In genomic region chr22:42294034-42294985, GRCh38 we compare ENCODE assay signal across 8 cellular contexts. TPM values are rescaled to one million over a fixed set of nuclear protein-coding genes. Genes with fewer than 3 reads are reported as not detected.
A peak's percentile ranks its signal among the peaks of the same experiment; 100 is the strongest.
DNase-seq lines count a peak whose midpoint lies in the region; TF ChIP-seq lines count a peak whose summit lies in the region.

No MANE protein-coding gene starts in this region.

- H3K4me1 ChIP-seq in trophoblast cell (ENCODE audit: control insufficient read depth in 1 of 2, insufficient read depth in 2 of 2, low read length in 2 of 2), result peaks cover 7 to 14% of the 10 kb centered on the region in 2 experiments
- H3K4me1 ChIP-seq in esophagus squamous epithelium, result peaks cover 0 to 52% (median 13%) of the 10 kb centered on the region in 3 donors
- H3K4me1 ChIP-seq in BE2C, result peaks cover 35% of the 10 kb centered on the region

- no peak overlapping the region for H2BK5ac ChIP-seq in trophoblast cell (ENCODE audit: low read depth, low read length, poor library complexity)

- DNase-seq in activated T-cell treated with anti-CD3 and anti-CD28 coated beads, Interleukin-2, amount 50 U/mL, for 1 hour, result peak; percentile 45
- DNase-seq in activated T-cell treated with anti-CD3 and anti-CD28 coated beads for 4 hours (no peak), trophoblast cell (peak; percentile 66 to 72), esophagus squamous epithelium (lab: John Stamatoyannopoulos, UW) (no peak), BE2C (no peak)
- peak; percentile 36 for DNase-seq in effector CD4-positive, alpha-beta T cell
- DNase-seq in NK-92 treated with Interleukin-12 subunit alpha and Interleukin-12 subunit beta, amount 100 ng/mL, for 24 hours (lab: John Stamatoyannopoulos, UW), result no peak

- H3K4ac ChIP-seq in trophoblast cell (ENCODE audit: low read depth, low read length), result no peak overlapping the region

- no peak overlapping the region for H2AFZ ChIP-seq in trophoblast cell (ENCODE audit: insufficient read depth, low read length, poor library complexity)

- H3K18ac ChIP-seq in trophoblast cell (ENCODE audit: low read length), result no peak overlapping the region

- H2BK120ac ChIP-seq in trophoblast cell (ENCODE audit: insufficient read depth, low read length, poor library complexity), result no peak overlapping the region

- TF ChIP-seq CTCF in esophagus squamous epithelium (IDR thresholded peaks at IDR 0.05) (no peak), BE2C (IDR thresholded peaks at IDR 0.05; ENCODE audit: low read depth, low read length) (no peak)

- H4K8ac ChIP-seq in trophoblast cell (ENCODE audit: low read depth, low read length), result no peak overlapping the region

- H3K14ac ChIP-seq in trophoblast cell (ENCODE audit: low read length), result no peak overlapping the region

- no peak overlapping the region for H2BK12ac ChIP-seq in trophoblast cell (ENCODE audit: low read length)

- no peak overlapping the region for H3K4me2 ChIP-seq in trophoblast cell (ENCODE audit: low read length)

- no peak overlapping the region for H2AK5ac ChIP-seq in trophoblast cell (ENCODE audit: low read length)

- H3K4me3 ChIP-seq in trophoblast cell (ENCODE audit: low read depth, low read length) (no peak overlapping the region), esophagus squamous epithelium (no peak overlapping the region), BE2C (ENCODE audit: low read depth, low read length) (no peak overlapping the region)

- intact Hi-C loops in esophagus squamous epithelium (cut with DNase I), result no loop called here

- H4K91ac ChIP-seq in trophoblast cell (ENCODE audit: low read depth, low read length), result no peak overlapping the region

- no CpG with 5 or more reads among the region's 22 CpGs for WGBS in trophoblast cell (ENCODE audit: extremely low coverage, insufficient coverage, insufficient read length)
- 41 to 49% methylated on average over 8 to 10 of the region's 22 CpGs for WGBS in esophagus squamous epithelium, 2 donors

- no peaks in the 10 kb centered on the region for H3K79me1 ChIP-seq in trophoblast cell (ENCODE audit: low read length)

- H3K9ac ChIP-seq in trophoblast cell (ENCODE audit: low read length), result no peak overlapping the region

- no peak overlapping the region for H3K23ac ChIP-seq in trophoblast cell (ENCODE audit: low read length)

- TF ChIP-seq POLR2A in esophagus squamous epithelium (IDR thresholded peaks at IDR 0.05), result no peak

- no peaks in the 10 kb centered on the region for H3K9me3 ChIP-seq in trophoblast cell (ENCODE audit: insufficient read depth, low read depth, low read length)
- H3K9me3 ChIP-seq in esophagus squamous epithelium, result no peaks in the 10 kb centered on the region
- no peaks in the 10 kb centered on the region for H3K9me3 ChIP-seq in BE2C

- H3K27ac ChIP-seq in trophoblast cell (ENCODE audit: low read depth, low read length), result no peak overlapping the region
- H3K27ac ChIP-seq in esophagus squamous epithelium, result no peak overlapping the region

- no peaks in the 10 kb centered on the region for H3K27me3 ChIP-seq in trophoblast cell (ENCODE audit: insufficient read depth, low read length)
- no peaks in the 10 kb centered on the region for H3K27me3 ChIP-seq in esophagus squamous epithelium
- H3K27me3 ChIP-seq in BE2C, result no peaks in the 10 kb centered on the region

- H3K79me2 ChIP-seq in trophoblast cell (ENCODE audit: control insufficient read depth, insufficient read depth, low read length, poor library complexity), result no peaks in the 10 kb centered on the region

- H3K36me3 ChIP-seq in trophoblast cell (ENCODE audit: control insufficient read depth in 1 of 2, insufficient read depth in 2 of 2, low read length in 2 of 2) (no peaks in the 10 kb centered on the region), esophagus squamous epithelium (no peaks in the 10 kb centered on the region), BE2C (no peaks in the 10 kb centered on the region)

- H4K12ac ChIP-seq in trophoblast cell (ENCODE audit: low read depth, low read length), result no peak overlapping the region

TF ChIP-seq in PFSK-1, 5 proteins besides CTCF, POLR2A, EP300 and RAD21:
- TF ChIP-seq SIN3A (IDR thresholded peaks at IDR 0.05; ENCODE audit: borderline replicate concordance, insufficient read depth, low read length), result no peak
- no peak for TF ChIP-seq POLR2AphosphoS5 (IDR thresholded peaks at IDR 0.05; ENCODE audit: low read depth, low read length)
- TF ChIP-seq FOXP2 (optimal IDR thresholded peaks at IDR 0.05; ENCODE audit: borderline replicate concordance, extremely low read depth, extremely low read length, insufficient read depth), result peak; percentile 40
- peak; percentile 98 for TF ChIP-seq REST (IDR thresholded peaks at IDR 0.05; ENCODE audit: insufficient read depth in 1 of 2, low read depth in 2 of 2, low read length in 2 of 2)
- TF ChIP-seq TAF1 (IDR thresholded peaks at IDR 0.05; ENCODE audit: borderline replicate concordance, insufficient read depth, low read length), result no peak

RNA-seq across cellular contexts. Expression of gene TCF20, which starts 23.9 kb away (rescaled TPM):
- 26.4 TPM for polyA plus RNA-seq in PFSK-1 (2012; ENCODE audit: insufficient read length, low read depth)
- 13.8 and 14.7 TPM in 2 replicates for polyA plus RNA-seq in trophoblast cell (2013)
- 10 to 100 TPM; 40.2 to 52.5 (median 41.0) TPM for total RNA-seq in esophagus squamous epithelium
- polyA plus RNA-seq in BE2C (2012; ENCODE audit: insufficient read depth, insufficient read length, low read depth), result 73.0 TPM

Comparison
In these comparisons a context has a peak if more than half of its experiments do, and no peak if none do; other contexts are left out.
1. DNase-seq: peak in activated T-cell treated with anti-CD3 and anti-CD28 coated beads, Interleukin-2, amount 50 U/mL, for 1 hour (single experiment), effector CD4-positive, alpha-beta T cell (single experiment) and trophoblast cell (2 of 2); none in activated T-cell treated with anti-CD3 and anti-CD28 coated beads for 4 hours (single experiment), esophagus squamous epithelium (single experiment), NK-92 treated with Interleukin-12 subunit alpha and Interleukin-12 subunit beta, amount 100 ng/mL, for 24 hours (single experiment) and BE2C (single experiment).